ENCODE assay signal across 8 cellular contexts in the genomic region with DNA sequence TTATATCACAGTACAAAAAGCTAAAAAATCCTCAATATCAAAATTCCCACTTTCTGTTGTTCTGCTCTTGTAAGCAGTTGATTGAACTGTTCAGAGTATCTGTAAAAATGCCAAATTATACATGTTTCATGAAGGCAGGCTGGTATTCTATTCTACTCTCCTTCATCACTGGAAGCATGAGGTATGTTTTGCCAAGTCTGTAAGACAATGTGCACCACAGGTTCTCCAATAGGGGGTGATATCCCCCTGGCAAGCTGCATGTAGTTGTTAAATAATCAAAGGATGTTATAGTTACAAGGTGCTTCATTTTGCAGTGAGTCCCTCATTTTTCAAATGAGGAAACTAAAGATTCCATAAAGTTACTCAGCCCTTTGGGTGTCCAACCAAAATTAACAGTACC. TPM values are rescaled to one million over a fixed set of nuclear protein-coding genes. Genes with fewer than 3 reads are reported as not detected.
A peak's percentile ranks its signal among the peaks of the same experiment; 100 is the strongest.
DNase-seq lines count a peak whose midpoint lies in the region; ATAC-seq, FAIRE-seq and TF ChIP-seq lines count a peak whose summit lies in the region.

No MANE protein-coding gene starts in this region.

- H3K36me3 ChIP-seq in MM.1S (replicated peaks; ENCODE audit: insufficient read depth, low read length), result no peaks in the 10 kb centered on the region
- H3K36me3 ChIP-seq in pancreas, result no peaks in the 10 kb centered on the region

- TF ChIP-seq CTCF in MM.1S (IDR thresholded peaks at IDR 0.05; ENCODE audit: low read length), result peak; percentile 23; the same call in 1 of the 2 replicates
- TF ChIP-seq CTCF in pancreas (IDR thresholded peaks at IDR 0.05), result no peak

- H3K4me2 ChIP-seq in MM.1S (ENCODE audit: low read depth, low read length), result no peak overlapping the region

- no peak for FAIRE-seq in pancreas (lab: Jason Lieb, UNC)

- DNase-seq in SIG-M5 treated with dmso at 0.1 percent for 504 hours (lab: John Stamatoyannopoulos, UW; ENCODE audit: unreplicated experiment) (peak; percentile 16), SIG-M5 (lab: John Stamatoyannopoulos, UW) (no peak), MM.1S (no peak), pancreas (no peak), NCI-H2081 treated with DMSO at 0.1 percent for 48 hours (lab: John Stamatoyannopoulos, UW) (no peak), epidermal melanocyte (ENCODE audit: insufficient read length, low spot score) (no peak), RPMI8226 (no peak)

- peaks cover 53% of the 10 kb centered on the region for H3K79me2 ChIP-seq in MM.1S (ENCODE audit: low read length)

- no peaks in the 10 kb centered on the region for H3K9me2 ChIP-seq in MM.1S (replicated peaks; ENCODE audit: insufficient read depth, low read length)

- H3K27me3 ChIP-seq in MM.1S (replicated peaks; ENCODE audit: insufficient read depth, low read length) (no peaks in the 10 kb centered on the region), pancreas (no peaks in the 10 kb centered on the region)

- H3F3A ChIP-seq in MM.1S (ENCODE audit: insufficient read depth, low read length), result peaks cover 4% of the 10 kb centered on the region; the same call in 1 of the 2 replicates

- no peak overlapping the region for H2AFZ ChIP-seq in MM.1S (ENCODE audit: low read length)

- 0 out of 2 replicates have a peak, but pooled peaks cover 6% of the 10 kb centered on the region for H3K4me1 ChIP-seq in MM.1S (ENCODE audit: low read length)
- H3K4me1 ChIP-seq in pancreas, result peaks cover 30 to 63% (median 36%) of the 10 kb centered on the region in 3 donors

- H3K27ac ChIP-seq in MM.1S (ENCODE audit: low read length) (no peak overlapping the region), cingulate gyrus (ENCODE audit: low read depth, low read length) (peak overlapping the region; percentile 61), pancreas (peak overlapping the region in 1 of 4 donors; percentile 4)

- peak in 3 of 4 donors; percentile 53 to 55 (median 54) for ATAC-seq in pancreas

- no peaks in the 10 kb centered on the region for H4K20me1 ChIP-seq in MM.1S (ENCODE audit: insufficient read depth, low read length)

- no peak overlapping the region for H3K9ac ChIP-seq in MM.1S (ENCODE audit: low read length)

- intact Hi-C loops in pancreas (cut with DNase I), result no loop called here

- H3K4me3 ChIP-seq in MM.1S (ENCODE audit: low read length) (no peak overlapping the region), pancreas (no peak overlapping the region)

- H3K9me3 ChIP-seq in MM.1S (replicated peaks; ENCODE audit: insufficient read depth, low read length) (no peaks in the 10 kb centered on the region), pancreas (no peaks in the 10 kb centered on the region)

RNA-seq across cellular contexts. Expression of a gene that starts 15.1 kb away (rescaled TPM):
- total RNA-seq in pancreas, result 10 to 100 TPM; 23.2 to 54.8 (median 27.2) TPM
- polyA plus RNA-seq in pancreas, result 10 to 100 TPM; 22.7 to 30.3 TPM

RNA-seq across cellular contexts. Expression of a gene that starts 34.4 kb away (rescaled TPM):
- 100 to 1,000 TPM; 230 to 377 (median 326) TPM for total RNA-seq in pancreas
- 100 to 1,000 TPM in 1 of 2 donors, 10 to 100 TPM in 1; 56.0 to 122 TPM for polyA plus RNA-seq in pancreas
